ENCODE assay signal across 22 cellular contexts in genomic region chr3:189787622-189788021, GRCh38.
DNase-seq lines count a peak whose midpoint lies in the region; ATAC-seq, FAIRE-seq and TF ChIP-seq lines count a peak whose summit lies in the region.
"Had no signal": no experiment of that assay in that cellular context is flagged by ENCODE, and none has a peak within 500 bp of the region (broad histone marks: within the 10 kb centered on the region; RNA-seq: fewer than 3 reads in every experiment).

No MANE protein-coding gene starts in this region.

- H3K9me1 ChIP-seq in endothelial cell of umbilical vein (replicated peaks; ENCODE audit: control insufficient read depth, extremely low read depth, insufficient read depth, low read length): no peaks in the 10 kb centered on the region

- no peaks in the 10 kb centered on the region for H3K79me2 ChIP-seq in endothelial cell of umbilical vein (ENCODE audit: control insufficient read depth, insufficient read depth, low read length)

- H3K36me3 Mint-ChIP-seq in HFFc6 (ENCODE audit: low read depth): no peaks in the 10 kb centered on the region
- H3K36me3 Mint-ChIP-seq: activated naive CD4-positive, alpha-beta T cell treated with anti-CD3 and anti-CD28 coated beads, Interleukin-2, amount 50 U/mL, for 72 hours had no signal

- H3K27me3 Mint-ChIP-seq in HFFc6 (ENCODE audit: insufficient read depth): peaks cover 3% of the 10 kb centered on the region; the same call in 1 of the 2 replicates
- H3K27me3 Mint-ChIP-seq: central memory CD8-positive, alpha-beta T cell had no signal

- peaks cover 22% of the 10 kb centered on the region for H3K4me1 ChIP-seq in endothelial cell of umbilical vein (ENCODE audit: control insufficient read depth, extremely low read depth, insufficient read depth, low read length)

- no peaks in the 10 kb centered on the region for H4K20me1 ChIP-seq in endothelial cell of umbilical vein (replicated peaks; ENCODE audit: control insufficient read depth, extremely low read depth, insufficient read depth, low read length)

- POLR2A ChIA-PET in endothelial cell of umbilical vein (lab: Charles Lee): no interaction called here

- intact Hi-C loops in endothelial cell of umbilical vein (cut with micrococcal nuclease): no loop called here

- BruUV-seq in endothelial cell of umbilical vein (replicated peaks; lab: Mats Ljungman, UMichigan): no TSS peak

- no peak for ATAC-seq in GM18867 (IDR thresholded peaks at IDR 0.05; ENCODE audit: unreplicated experiment)
- ATAC-seq: activated CD4-positive, CD25-positive, alpha-beta regulatory T cell treated with anti-CD3 and anti-CD28 coated beads, Interleukin-2, amount 50 U/mL, for 24 hours; activated naive CD4-positive, alpha-beta T cell treated with anti-CD3 and anti-CD28 coated beads, Interleukin-2, amount 50 U/mL, for 72 hours; activated T-cell treated with anti-CD3 and anti-CD28 coated beads, Interleukin-2, amount 50 U/mL, for 72 hours; effector memory CD8-positive, alpha-beta T cell; K562; left colon had no signal

- H3K27me3 ChIP-seq in endothelial cell of umbilical vein (ENCODE audit: control insufficient read depth in 2 of 2, insufficient read depth in 2 of 2, low read length in 2 of 2): no peaks in the 10 kb centered on the region

- H3K4me1 Mint-ChIP-seq in HFFc6 (ENCODE audit: low read depth): no peaks in the 10 kb centered on the region

- H3K4me3 Mint-ChIP-seq in HFFc6: no peak overlapping the region
- H3K4me3 Mint-ChIP-seq: activated T-cell treated with anti-CD3 and anti-CD28 coated beads, Interleukin-2, amount 50 U/mL, for 72 hours; central memory CD8-positive, alpha-beta T cell; effector memory CD8-positive, alpha-beta T cell had no signal

- dilution Hi-C loops in endothelial cell of umbilical vein (cut with MboI; ENCODE audit: extremely low pct_ligation_motif_present, low sequenced_read_pairs): no loop called here

- H2AFZ ChIP-seq in endothelial cell of umbilical vein (ENCODE audit: low read depth, low read length): no peak overlapping the region
- H2AFZ ChIP-seq: PC-9 had no signal

- H3K9me3 ChIP-seq in endothelial cell of umbilical vein (replicated peaks; ENCODE audit: control insufficient read depth, insufficient read depth, low read length): no peaks in the 10 kb centered on the region
- H3K9me3 ChIP-seq: psoas muscle had no signal

- no peaks in the 10 kb centered on the region for H3K36me3 ChIP-seq in endothelial cell of umbilical vein (ENCODE audit: control insufficient read depth in 2 of 2, extremely low read depth in 1 of 2, insufficient read depth in 2 of 2, low read length in 2 of 2)

- no peak overlapping the region for H3K4me2 ChIP-seq in endothelial cell of umbilical vein (ENCODE audit: insufficient read depth, low read length)
- H3K4me2 ChIP-seq: PC-9 had no signal

- peak; percentile 32 for DNase-seq in GM03348 (ENCODE audit: low spot score)
- DNase-seq in RPMI7951 (ENCODE audit: low read depth): peak; percentile 86
- DNase-seq in endothelial cell of umbilical vein (ENCODE audit: low read depth, low spot score): peak; percentile 25
- DNase-seq in renal cortical epithelial cell (ENCODE audit: low read depth): peak; percentile 33
- no peak for DNase-seq in central memory CD4-positive, alpha-beta T cell
- DNase-seq in OCI-M2 (lab: John Stamatoyannopoulos, UW; ENCODE audit: unreplicated experiment): no peak
- DNase-seq in HFFc6: no peak
- DNase-seq: activated CD8-positive, alpha-beta memory T cell treated with anti-CD3 and anti-CD28 coated beads for 24 hours; activated T-cell treated with anti-CD3 and anti-CD28 coated beads, Interleukin-2, amount 50 U/mL, for 72 hours; effector memory CD8-positive, alpha-beta T cell; left colon; midbrain; PC-9; psoas muscle; T-helper 9 cell had no signal

- H3K27ac Mint-ChIP-seq in HFFc6: no peak overlapping the region
- H3K27ac Mint-ChIP-seq: activated naive CD4-positive, alpha-beta T cell treated with anti-CD3 and anti-CD28 coated beads, Interleukin-2, amount 50 U/mL, for 72 hours; activated T-cell treated with anti-CD3 and anti-CD28 coated beads, Interleukin-2, amount 50 U/mL, for 72 hours; effector memory CD8-positive, alpha-beta T cell had no signal

- H3K9me3 Mint-ChIP-seq in HFFc6: no peaks in the 10 kb centered on the region
- H3K9me3 Mint-ChIP-seq: activated naive CD4-positive, alpha-beta T cell treated with anti-CD3 and anti-CD28 coated beads, Interleukin-2, amount 50 U/mL, for 72 hours; activated T-cell treated with anti-CD3 and anti-CD28 coated beads, Interleukin-2, amount 50 U/mL, for 72 hours; central memory CD8-positive, alpha-beta T cell; effector memory CD8-positive, alpha-beta T cell had no signal

- H3K27ac ChIP-seq in endothelial cell of umbilical vein (ENCODE audit: insufficient read depth, low read depth, low read length): no peak overlapping the region
- H3K27ac ChIP-seq: C4-2B, PC-9, psoas muscle had no signal

- peak; percentile 49 for FAIRE-seq in endothelial cell of umbilical vein (lab: Jason Lieb, UNC)
- FAIRE-seq: frontal cortex, K562 had no signal

- CTCF ChIA-PET in endothelial cell of umbilical vein (lab: Charles Lee): interaction anchor here (1.5 to 4.2 kb wide), 5 partner anchors 9 to 161 kb away, joined by 3 to 25 read pairs (median 5); no protein-coding TSS in a partner anchor

- H3K9ac ChIP-seq in endothelial cell of umbilical vein (replicated peaks; ENCODE audit: extremely low read depth, insufficient read depth, low read length): no peak overlapping the region

- no peak for TF ChIP-seq POLR2A in endothelial cell of umbilical vein (IDR thresholded peaks at IDR 0.05; ENCODE audit: low read depth, low read length)

- no peak for TF ChIP-seq CTCF in endothelial cell of umbilical vein (IDR thresholded peaks at IDR 0.05; ENCODE audit: extremely low read depth in 1 of 2, insufficient read depth in 1 of 2, low read depth in 1 of 2, low read length in 2 of 2)
- TF ChIP-seq CTCF in HFFc6 (IDR thresholded peaks at IDR 0.05): no peak

- no peak overlapping the region for H3K4me3 ChIP-seq in endothelial cell of umbilical vein (replicated peaks in 1 of 3; ENCODE audit: insufficient read depth in 1 of 3, low read depth in 1 of 3, low read length in 3 of 3)
- H3K4me3 ChIP-seq: K562, PC-9, psoas muscle had no signal

TF ChIP-seq in endothelial cell of umbilical vein, 7 proteins besides CTCF, POLR2A, EP300 and RAD21:
- TF ChIP-seq FOS (IDR thresholded peaks at IDR 0.05; ENCODE audit: borderline replicate concordance, insufficient read depth, low read length) (peak; percentile 57), EZH2 (IDR thresholded peaks at IDR 0.05; ENCODE audit: borderline replicate concordance, low read depth, low read length, severe bottlenecking) (no peak)
TF ChIP-seq in endothelial cell of umbilical vein: peak in this region for 1.

Comparison
In these comparisons a context has a peak if more than half of its experiments do, and no peak if none do; other contexts are left out.
1. DNase-seq: peak in GM03348 (single experiment), RPMI7951 (single experiment), endothelial cell of umbilical vein (single experiment) and renal cortical epithelial cell (single experiment); none in central memory CD4-positive, alpha-beta T cell (single experiment), OCI-M2 (single experiment) and HFFc6 (single experiment).